9 cellular contexts compared by ENCODE assay signal in the genomic region with DNA sequence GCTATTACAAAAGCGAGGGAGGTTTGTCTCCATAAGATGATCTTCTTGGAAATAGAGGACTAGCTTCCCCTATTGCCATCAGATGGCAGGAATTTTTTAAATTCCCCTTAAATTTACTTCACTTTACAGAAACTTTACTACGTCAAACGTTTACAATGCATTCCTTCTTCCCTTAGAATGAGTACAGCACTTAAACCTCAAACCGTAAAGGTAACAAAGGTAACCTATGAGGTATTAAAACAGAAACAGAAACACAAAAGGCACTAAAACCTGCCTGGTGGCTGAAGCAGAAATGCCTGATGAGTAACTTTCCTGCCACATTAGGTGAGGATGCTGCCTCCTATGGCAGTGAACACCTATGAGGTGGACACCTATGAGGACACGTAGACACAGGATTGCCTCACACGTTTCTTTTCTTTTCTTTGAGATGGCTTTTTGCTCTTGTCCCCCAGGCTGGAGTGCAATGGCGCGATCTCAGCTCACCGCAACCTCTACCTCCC. TPM values are rescaled to one million over a fixed set of nuclear protein-coding genes. Genes with fewer than 3 reads are reported as not detected.
"Had no signal": no experiment of that assay in that cellular context is flagged by ENCODE, and none has a peak within 500 bp of the region (broad histone marks: within the 10 kb centered on the region; RNA-seq: fewer than 3 reads in every experiment).

No MANE protein-coding gene starts in this region.

- DNase-seq: GM23248, GOT3, H7, H9, HCEC 1CT, HFFc6 had no signal

- H2AFZ ChIP-seq: GM23248, GM23338 had no signal

- H3K27ac ChIP-seq: GM23248 had no signal

- H3K4me3 ChIP-seq: GM23248, GM23338, HAP-1 had no signal

- H3K36me3 ChIP-seq: HAP-1 had no signal

- H3K9ac ChIP-seq: GM23248 had no signal

- H3K4me2 ChIP-seq: GM23338 had no signal

- H3K9me3 ChIP-seq: HAP-1 had no signal

- H3K4me1 ChIP-seq: HAP-1 had no signal

- ATAC-seq: GM23338, HCT116 had no signal

RNA-seq across cellular contexts. Expression of gene DIO2, which starts 25.0 kb away (rescaled TPM):
- total RNA-seq: H7, H9 had no signal
